ENCODE assay signal across 2 cellular contexts in the genomic region with DNA sequence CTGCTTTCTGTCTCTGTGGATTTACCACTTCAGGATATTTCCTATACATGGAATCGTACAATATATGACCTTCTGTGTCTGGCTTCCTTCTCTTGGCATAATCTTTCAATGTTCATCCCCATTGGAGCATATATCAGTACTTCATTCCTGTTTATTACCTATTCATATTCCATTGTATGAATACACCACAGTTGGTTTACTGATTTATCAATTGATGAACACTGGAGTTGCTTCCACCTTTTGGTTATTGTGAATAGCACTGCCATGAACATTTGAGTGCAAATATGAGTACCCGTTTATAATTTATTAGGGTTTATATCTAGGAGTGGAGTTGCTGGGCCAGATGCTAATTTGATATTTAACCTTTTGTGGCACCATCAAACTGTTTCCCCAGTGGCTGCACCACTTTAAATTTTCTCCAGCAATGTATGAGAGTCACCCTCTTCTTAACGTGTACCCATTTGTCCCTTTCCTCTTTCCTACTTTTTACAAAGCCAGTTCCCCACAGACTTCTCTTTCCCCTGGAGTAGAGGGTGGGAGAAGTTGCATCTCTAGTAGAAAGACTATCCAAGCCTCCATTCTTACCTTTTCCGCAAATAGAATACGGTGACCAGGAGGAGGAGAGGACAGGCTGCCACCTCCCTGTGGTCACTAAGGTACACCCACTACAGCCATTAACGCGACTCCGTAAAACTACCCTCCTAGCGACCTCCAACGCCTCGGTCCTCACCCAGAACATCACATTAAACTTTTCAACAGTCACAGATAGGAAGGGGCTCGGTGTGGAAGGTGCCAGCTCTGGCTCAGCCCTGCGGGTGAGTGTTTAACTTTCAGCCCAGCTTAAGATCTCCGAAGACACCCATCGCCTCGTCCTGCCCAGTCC.
A peak's percentile ranks its signal among the peaks of the same experiment; 100 is the strongest.
TF ChIP-seq lines count a peak whose summit lies in the region.

No MANE protein-coding gene starts in this region.

TF ChIP-seq in A549, 52 proteins besides CTCF, POLR2A, EP300 and RAD21:
- TF ChIP-seq HOXB5 (CRISPR knock-in tag; IDR thresholded peaks at IDR 0.05) (0 out of 2 replicates have a peak, but pooled peaks have one; percentile 31), CBX8 (IDR thresholded peaks at IDR 0.05) (no peak), NFE2L2 (conservative IDR thresholded peaks at IDR 0.05; ENCODE audit: low read length) (no peak), FOSB (CRISPR knock-in tag; IDR thresholded peaks at IDR 0.05) (0 out of 2 replicates have a peak, but pooled peaks have one; percentile 34), CEBPB (IDR thresholded peaks at IDR 0.05) (no peak), NR3C1 (IDR thresholded peaks at IDR 0.05) (no peak), ZFP36 (IDR thresholded peaks at IDR 0.05; ENCODE audit: borderline replicate concordance, partially characterized antibody) (no peak), TP53 (CRISPR knock-in tag; IDR thresholded peaks at IDR 0.05) (peak; percentile 81; the same call in 1 of the 2 replicates), CBX2 (IDR thresholded peaks at IDR 0.05; ENCODE audit: borderline replicate concordance, low read depth) (no peak), RARB (CRISPR knock-in tag; IDR thresholded peaks at IDR 0.05) (no peak), HDAC2 (IDR thresholded peaks at IDR 0.05) (no peak), JUN (IDR thresholded peaks at IDR 0.05) (0 out of 5 replicates have a peak, but pooled peaks of 1 of the 2 experiments have one; percentile 6), MYC (IDR thresholded peaks at IDR 0.05; ENCODE audit: borderline replicate concordance, low read length) (no peak), ESRRA (IDR thresholded peaks at IDR 0.05; ENCODE audit: borderline replicate concordance, low read length) (no peak), RNF2 (IDR thresholded peaks at IDR 0.05; ENCODE audit: borderline replicate concordance, low read depth) (no peak), HOXA7 (CRISPR knock-in tag; IDR thresholded peaks at IDR 0.05) (peak; percentile 59; the same call in 1 of the 2 replicates), FOSL2 (IDR thresholded peaks at IDR 0.05) (no peak), FOSL2 (CRISPR knock-in tag; IDR thresholded peaks at IDR 0.05) (no peak), HEYL (CRISPR knock-in tag; IDR thresholded peaks at IDR 0.05) (no peak), POLR2AphosphoS2 (conservative IDR thresholded peaks at IDR 0.05; ENCODE audit: low read length) (no peak), HOXB13 (CRISPR knock-in tag; IDR thresholded peaks at IDR 0.05; ENCODE audit: low read depth) (no peak), RFX5 (IDR thresholded peaks at IDR 0.05) (no peak), TFCP2L1 (CRISPR knock-in tag; IDR thresholded peaks at IDR 0.05) (peak; percentile 66; the same call in 1 of the 2 replicates), KDM5A (IDR thresholded peaks at IDR 0.05) (no peak)
- TF ChIP-seq, protein P1, sequence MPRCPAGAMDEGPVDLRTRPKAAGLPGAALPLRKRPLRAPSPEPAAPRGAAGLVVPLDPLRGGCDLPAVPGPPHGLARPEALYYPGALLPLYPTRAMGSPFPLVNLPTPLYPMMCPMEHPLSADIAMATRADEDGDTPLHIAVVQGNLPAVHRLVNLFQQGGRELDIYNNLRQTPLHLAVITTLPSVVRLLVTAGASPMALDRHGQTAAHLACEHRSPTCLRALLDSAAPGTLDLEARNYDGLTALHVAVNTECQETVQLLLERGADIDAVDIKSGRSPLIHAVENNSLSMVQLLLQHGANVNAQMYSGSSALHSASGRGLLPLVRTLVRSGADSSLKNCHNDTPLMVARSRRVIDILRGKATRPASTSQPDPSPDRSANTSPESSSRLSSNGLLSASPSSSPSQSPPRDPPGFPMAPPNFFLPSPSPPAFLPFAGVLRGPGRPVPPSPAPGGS (IDR thresholded peaks at IDR 0.05), result no peak

TF ChIP-seq in HCT116, 20 proteins besides CTCF, POLR2A, EP300 and RAD21 (continued from another document):
- TF ChIP-seq SP1 (IDR thresholded peaks at IDR 0.05; ENCODE audit: low read depth) (no peak), YY1 (IDR thresholded peaks at IDR 0.05; ENCODE audit: extremely low read depth, insufficient replicate concordance, low read depth, low read length) (no peak), SIN3A (IDR thresholded peaks at IDR 0.05; ENCODE audit: low read depth) (no peak), TCF7L2 (IDR thresholded peaks at IDR 0.05; ENCODE audit: borderline replicate concordance, extremely low read depth, insufficient read depth, insufficient read length) (no peak), JUND (IDR thresholded peaks at IDR 0.05) (no peak), ELF1 (IDR thresholded peaks at IDR 0.05; ENCODE audit: borderline replicate concordance, low read depth) (no peak)
- TF ChIP-seq, protein P2, sequence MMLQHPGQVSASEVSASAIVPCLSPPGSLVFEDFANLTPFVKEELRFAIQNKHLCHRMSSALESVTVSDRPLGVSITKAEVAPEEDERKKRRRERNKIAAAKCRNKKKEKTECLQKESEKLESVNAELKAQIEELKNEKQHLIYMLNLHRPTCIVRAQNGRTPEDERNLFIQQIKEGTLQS (IDR thresholded peaks at IDR 0.05), result no peak
